ENCODE assay signal across 11 cellular contexts in the genomic region with DNA sequence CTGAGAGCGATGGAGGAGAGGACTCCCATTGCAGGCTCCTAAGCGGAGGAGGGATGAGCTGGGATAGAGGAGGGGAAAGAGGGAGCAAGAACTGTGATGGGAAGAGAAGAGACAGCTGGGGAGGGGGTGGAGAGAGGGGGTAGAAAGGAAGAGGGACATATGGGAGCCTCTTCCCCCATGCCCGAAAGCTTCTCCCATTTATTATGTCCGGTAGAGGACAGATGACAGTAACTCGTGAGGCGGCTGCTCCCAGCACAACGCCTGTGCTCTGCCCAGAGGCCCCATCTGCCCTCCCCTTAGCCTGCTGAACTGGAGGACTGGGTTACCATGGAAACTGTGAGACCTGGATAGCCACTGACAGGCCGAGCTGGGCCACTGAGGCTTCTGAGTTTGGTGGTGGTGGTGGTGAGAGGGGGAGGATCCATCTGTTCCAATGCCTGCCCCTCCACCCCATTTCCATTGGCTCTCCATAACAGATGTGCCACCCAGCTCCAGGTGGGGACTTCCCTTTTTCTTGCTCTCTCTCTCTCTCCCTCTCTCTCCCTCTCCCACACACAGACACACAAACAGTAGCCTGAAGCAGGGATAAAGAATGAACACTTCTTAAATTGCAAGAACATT. TPM values are rescaled to one million over a fixed set of nuclear protein-coding genes. Genes with fewer than 3 reads are reported as not detected.
DNase-seq lines count a peak whose midpoint lies in the region; TF ChIP-seq lines count a peak whose summit lies in the region.
"Had no signal": no experiment of that assay in that cellular context is flagged by ENCODE, and none has a peak within 500 bp of the region (broad histone marks: within the 10 kb centered on the region; RNA-seq: fewer than 3 reads in every experiment).

No MANE protein-coding gene starts in this region.

- no peak for TF ChIP-seq RAD21 in neural cell (conservative IDR thresholded peaks at IDR 0.05)

- H3K79me2 ChIP-seq in neural cell (replicated peaks; ENCODE audit: insufficient read depth, low read length) (no peaks in the 10 kb centered on the region), trophoblast cell (ENCODE audit: control insufficient read depth, insufficient read depth, low read length, poor library complexity) (no peaks in the 10 kb centered on the region)

- H4K91ac ChIP-seq in trophoblast cell (ENCODE audit: low read depth, low read length) = no peak overlapping the region

- no peaks in the 10 kb centered on the region for H3K36me3 ChIP-seq in neural cell (ENCODE audit: insufficient read depth, low read length)
- no peaks in the 10 kb centered on the region for H3K36me3 ChIP-seq in trophoblast cell (ENCODE audit: control insufficient read depth in 1 of 2, insufficient read depth in 2 of 2, low read length in 2 of 2)

- no peaks in the 10 kb centered on the region for H4K20me1 ChIP-seq in neural cell (ENCODE audit: insufficient read depth)

- H3K9me2 ChIP-seq in neural cell (ENCODE audit: insufficient read depth, low read length) = no peaks in the 10 kb centered on the region

- H3K79me1 ChIP-seq in trophoblast cell (ENCODE audit: low read length) = no peaks in the 10 kb centered on the region

- H3K27ac ChIP-seq in angular gyrus (ENCODE audit: low read depth, low read length) (peak overlapping the region; percentile 62), neural cell (ENCODE audit: low read length) (peak overlapping the region; percentile 79), trophoblast cell (ENCODE audit: low read depth, low read length) (no peak overlapping the region)

- no peak overlapping the region for H2BK12ac ChIP-seq in trophoblast cell (ENCODE audit: low read length)

- no peak overlapping the region for H3K18ac ChIP-seq in trophoblast cell (ENCODE audit: low read length)

- H3K27me3 ChIP-seq in neural cell (ENCODE audit: insufficient read depth, low read depth, low read length) (no peaks in the 10 kb centered on the region), trophoblast cell (ENCODE audit: insufficient read depth, low read length) (peaks cover 14% of the 10 kb centered on the region)

- H3K14ac ChIP-seq in trophoblast cell (ENCODE audit: low read length) = no peak overlapping the region

- no peak for TF ChIP-seq CTCF in neural cell (IDR thresholded peaks at IDR 0.05; ENCODE audit: poor library complexity, severe bottlenecking)

- H3F3A ChIP-seq in neural cell (ENCODE audit: insufficient read depth, low read length, poor library complexity, severe bottlenecking) = peaks cover 3% of the 10 kb centered on the region

- peak; percentile 25 for TF ChIP-seq EP300 in neural cell (conservative IDR thresholded peaks at IDR 0.05; ENCODE audit: poor library complexity, severe bottlenecking)

- no peak overlapping the region for H4K12ac ChIP-seq in trophoblast cell (ENCODE audit: low read depth, low read length)

- no peak overlapping the region for H2BK5ac ChIP-seq in trophoblast cell (ENCODE audit: low read depth, low read length, poor library complexity)

- no peak overlapping the region for H4K8ac ChIP-seq in trophoblast cell (ENCODE audit: low read depth, low read length)

- WGBS in trophoblast cell (ENCODE audit: extremely low coverage, insufficient coverage, insufficient read length) = no CpG with 5 or more reads among the region's 8 CpGs

- peak overlapping the region; percentile 71 for H3K9ac ChIP-seq in neural cell (ENCODE audit: low read length)
- H3K9ac ChIP-seq in trophoblast cell (ENCODE audit: low read length) = no peak overlapping the region

- H2AFZ ChIP-seq in neural cell (ENCODE audit: low read depth, low read length) (peak overlapping the region; percentile 3), trophoblast cell (ENCODE audit: insufficient read depth, low read length, poor library complexity) (no peak overlapping the region)

- no peak overlapping the region for H3K23ac ChIP-seq in trophoblast cell (ENCODE audit: low read length)

- H3K4me1 ChIP-seq in trophoblast cell (ENCODE audit: control insufficient read depth in 1 of 2, insufficient read depth in 2 of 2, low read length in 2 of 2) = peaks cover 3 to 6% of the 10 kb centered on the region in 2 experiments

- H2AK5ac ChIP-seq in trophoblast cell (ENCODE audit: low read length) = no peak overlapping the region

- DNase-seq in NCI-H146 (lab: John Stamatoyannopoulos, UW) (peak; percentile 60), NCI-H146 treated with DMSO at 0.1 percent for 48 hours (lab: John Stamatoyannopoulos, UW; ENCODE audit: unreplicated experiment) (no peak), NCI-H1694 treated with DMSO at 0.1 percent for 48 hours (lab: John Stamatoyannopoulos, UW) (peak; percentile 93), ureter (ENCODE audit: low spot score) (no peak), SW 1271 (lab: John Stamatoyannopoulos, UW) (no peak), trophoblast cell (no peak)

- no peak overlapping the region for H3K4ac ChIP-seq in trophoblast cell (ENCODE audit: low read depth, low read length)

- H3K4me2 ChIP-seq in neural cell (ENCODE audit: low read length) (peak overlapping the region; percentile 77), trophoblast cell (ENCODE audit: low read length) (no peak overlapping the region)

- peak overlapping the region; percentile 68 for H3K4me3 ChIP-seq in neural cell (ENCODE audit: low read length)
- no peak overlapping the region for H3K4me3 ChIP-seq in trophoblast cell (ENCODE audit: low read depth, low read length)

- H3K9me3 ChIP-seq in neural cell (ENCODE audit: low read length) (no peaks in the 10 kb centered on the region), trophoblast cell (ENCODE audit: insufficient read depth, low read depth, low read length) (peaks cover 1% of the 10 kb centered on the region)

- H2BK120ac ChIP-seq in trophoblast cell (ENCODE audit: insufficient read depth, low read length, poor library complexity) = no peak overlapping the region

TF ChIP-seq in neural cell, 6 proteins besides CTCF, POLR2A, EP300 and RAD21:
- TF ChIP-seq MXI1 (conservative IDR thresholded peaks at IDR 0.05; ENCODE audit: poor library complexity, severe bottlenecking) (no peak), POLR2AphosphoS5 (IDR thresholded peaks at IDR 0.05) (peak; percentile 44)

RNA-seq across cellular contexts. Expression of a gene that starts 8.3 kb away (rescaled TPM):
- polyA plus RNA-seq in neural cell = 2.3 and 4.1 TPM in 2 replicates
- 0.23 and 1.2 TPM in 2 replicates for polyA minus RNA-seq in neural cell
- total RNA-seq in ureter = 1.5 TPM
- polyA plus RNA-seq in trophoblast cell (2013) = not detected in 2 replicates
- total RNA-seq: A172, endothelial cell of umbilical vein, subcutaneous adipose tissue had no signal
- polyA plus RNA-seq: endothelial cell of umbilical vein had no signal

RNA-seq across cellular contexts. Expression of a gene that starts 14.5 kb away (rescaled TPM):
- 0.20 and 1.2 TPM in 2 replicates for polyA plus RNA-seq in neural cell
- 0.35 and 0.49 TPM in 2 replicates for polyA minus RNA-seq in neural cell
- 116 TPM for total RNA-seq in ureter
- polyA plus RNA-seq in trophoblast cell (2013) = 15.8 and 16.8 TPM in 2 replicates

RNA-seq across cellular contexts. Expression of a gene that starts 27.8 kb away (rescaled TPM):
- 43.6 and 49.3 TPM in 2 replicates for polyA plus RNA-seq in neural cell
- 33.0 and 36.0 TPM in 2 replicates for polyA minus RNA-seq in neural cell
- 1.3 TPM for total RNA-seq in ureter
- polyA plus RNA-seq in trophoblast cell (2013) = 0.04 and 0.06 TPM in 2 replicates
- total RNA-seq: endothelial cell of umbilical vein had no signal

RNA-seq across cellular contexts. Expression of a gene that starts 34.9 kb away (rescaled TPM):
- polyA plus RNA-seq in neural cell = 74.5 and 106 TPM in 2 replicates
- polyA minus RNA-seq in neural cell = 75.2 and 80.3 TPM in 2 replicates
- total RNA-seq in ureter = 65.7 TPM
- polyA plus RNA-seq in trophoblast cell (2013) = 22.2 and 25.2 TPM in 2 replicates

RNA-seq across cellular contexts. Expression of a gene that starts 35.1 kb away (rescaled TPM):
- 9.5 TPM in 2 replicates for polyA plus RNA-seq in neural cell
- 5.6 and 7.5 TPM in 2 replicates for polyA minus RNA-seq in neural cell
- 3.9 TPM for total RNA-seq in ureter
- polyA plus RNA-seq in trophoblast cell (2013) = 0.55 and 0.58 TPM in 2 replicates
- total RNA-seq: A172 had no signal

Comparison
In these comparisons a context has a peak if more than half of its experiments do, and no peak if none do; other contexts are left out.
1. DNase-seq: peak in NCI-H146 (single experiment) and NCI-H1694 treated with DMSO at 0.1 percent for 48 hours (single experiment); none in NCI-H146 treated with DMSO at 0.1 percent for 48 hours (single experiment), ureter (single experiment), SW 1271 (0 of 2) and trophoblast cell (0 of 2).